In the genomic region with DNA sequence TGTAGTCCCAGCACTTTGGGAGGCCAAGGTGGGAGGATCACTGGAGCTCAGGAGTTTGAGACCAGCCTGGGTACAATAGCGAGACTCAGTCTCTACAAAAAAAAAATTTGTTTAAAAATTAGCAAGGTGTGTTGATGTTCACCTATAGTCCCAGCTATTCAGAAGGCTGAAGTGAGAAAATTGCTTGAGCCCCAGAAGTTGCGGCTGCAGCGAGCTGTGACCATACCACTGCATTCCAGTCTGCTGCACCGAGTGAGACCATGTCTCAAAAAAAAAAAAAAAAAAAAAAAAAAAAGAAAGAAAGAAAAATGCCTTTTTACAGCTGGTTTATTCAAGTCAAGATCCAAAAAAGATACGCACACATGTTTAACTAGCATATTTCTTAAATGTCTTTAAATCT, we compare ENCODE assay signal across 1 cellular context.
A peak's percentile ranks its signal among the peaks of the same experiment; 100 is the strongest.
TF ChIP-seq lines count a peak whose summit lies in the region.

No MANE protein-coding gene starts in this region.

TF ChIP-seq in K562, 482 proteins besides CTCF, POLR2A, EP300 and RAD21 (continued from another document):
- TF ChIP-seq, protein P1, sequence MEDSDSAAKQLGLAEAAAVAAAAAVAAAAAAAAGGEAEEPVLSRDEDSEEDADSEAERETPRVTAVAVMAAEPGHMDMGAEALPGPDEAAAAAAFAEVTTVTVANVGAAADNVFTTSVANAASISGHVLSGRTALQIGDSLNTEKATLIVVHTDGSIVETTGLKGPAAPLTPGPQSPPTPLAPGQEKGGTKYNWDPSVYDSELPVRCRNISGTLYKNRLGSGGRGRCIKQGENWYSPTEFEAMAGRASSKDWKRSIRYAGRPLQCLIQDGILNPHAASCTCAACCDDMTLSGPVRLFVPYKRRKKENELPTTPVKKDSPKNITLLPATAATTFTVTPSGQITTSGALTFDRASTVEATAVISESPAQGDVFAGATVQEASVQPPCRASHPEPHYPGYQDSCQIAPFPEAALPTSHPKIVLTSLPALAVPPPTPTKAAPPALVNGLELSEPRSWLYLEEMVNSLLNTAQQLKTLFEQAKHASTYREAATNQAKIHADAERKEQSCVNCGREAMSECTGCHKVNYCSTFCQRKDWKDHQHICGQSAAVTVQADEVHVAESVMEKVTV (CRISPR knock-in tag; IDR thresholded peaks at IDR 0.05) = no peak
- peak; percentile 10; the same call in 1 of the 2 replicates for TF ChIP-seq ZNF384 (IDR thresholded peaks at IDR 0.05; ENCODE audit: low read depth, low read length)
- TF ChIP-seq, protein P2, sequence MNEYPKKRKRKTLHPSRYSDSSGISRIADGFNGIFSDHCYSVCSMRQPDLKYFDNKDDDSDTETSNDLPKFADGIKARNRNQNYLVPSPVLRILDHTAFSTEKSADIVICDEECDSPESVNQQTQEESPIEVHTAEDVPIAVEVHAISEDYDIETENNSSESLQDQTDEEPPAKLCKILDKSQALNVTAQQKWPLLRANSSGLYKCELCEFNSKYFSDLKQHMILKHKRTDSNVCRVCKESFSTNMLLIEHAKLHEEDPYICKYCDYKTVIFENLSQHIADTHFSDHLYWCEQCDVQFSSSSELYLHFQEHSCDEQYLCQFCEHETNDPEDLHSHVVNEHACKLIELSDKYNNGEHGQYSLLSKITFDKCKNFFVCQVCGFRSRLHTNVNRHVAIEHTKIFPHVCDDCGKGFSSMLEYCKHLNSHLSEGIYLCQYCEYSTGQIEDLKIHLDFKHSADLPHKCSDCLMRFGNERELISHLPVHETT (CRISPR knock-in tag; conservative IDR thresholded peaks at IDR 0.05 in 1 of 2, IDR thresholded peaks at IDR 0.05 in 1 of 2) = no peak
- TF ChIP-seq, protein P3, sequence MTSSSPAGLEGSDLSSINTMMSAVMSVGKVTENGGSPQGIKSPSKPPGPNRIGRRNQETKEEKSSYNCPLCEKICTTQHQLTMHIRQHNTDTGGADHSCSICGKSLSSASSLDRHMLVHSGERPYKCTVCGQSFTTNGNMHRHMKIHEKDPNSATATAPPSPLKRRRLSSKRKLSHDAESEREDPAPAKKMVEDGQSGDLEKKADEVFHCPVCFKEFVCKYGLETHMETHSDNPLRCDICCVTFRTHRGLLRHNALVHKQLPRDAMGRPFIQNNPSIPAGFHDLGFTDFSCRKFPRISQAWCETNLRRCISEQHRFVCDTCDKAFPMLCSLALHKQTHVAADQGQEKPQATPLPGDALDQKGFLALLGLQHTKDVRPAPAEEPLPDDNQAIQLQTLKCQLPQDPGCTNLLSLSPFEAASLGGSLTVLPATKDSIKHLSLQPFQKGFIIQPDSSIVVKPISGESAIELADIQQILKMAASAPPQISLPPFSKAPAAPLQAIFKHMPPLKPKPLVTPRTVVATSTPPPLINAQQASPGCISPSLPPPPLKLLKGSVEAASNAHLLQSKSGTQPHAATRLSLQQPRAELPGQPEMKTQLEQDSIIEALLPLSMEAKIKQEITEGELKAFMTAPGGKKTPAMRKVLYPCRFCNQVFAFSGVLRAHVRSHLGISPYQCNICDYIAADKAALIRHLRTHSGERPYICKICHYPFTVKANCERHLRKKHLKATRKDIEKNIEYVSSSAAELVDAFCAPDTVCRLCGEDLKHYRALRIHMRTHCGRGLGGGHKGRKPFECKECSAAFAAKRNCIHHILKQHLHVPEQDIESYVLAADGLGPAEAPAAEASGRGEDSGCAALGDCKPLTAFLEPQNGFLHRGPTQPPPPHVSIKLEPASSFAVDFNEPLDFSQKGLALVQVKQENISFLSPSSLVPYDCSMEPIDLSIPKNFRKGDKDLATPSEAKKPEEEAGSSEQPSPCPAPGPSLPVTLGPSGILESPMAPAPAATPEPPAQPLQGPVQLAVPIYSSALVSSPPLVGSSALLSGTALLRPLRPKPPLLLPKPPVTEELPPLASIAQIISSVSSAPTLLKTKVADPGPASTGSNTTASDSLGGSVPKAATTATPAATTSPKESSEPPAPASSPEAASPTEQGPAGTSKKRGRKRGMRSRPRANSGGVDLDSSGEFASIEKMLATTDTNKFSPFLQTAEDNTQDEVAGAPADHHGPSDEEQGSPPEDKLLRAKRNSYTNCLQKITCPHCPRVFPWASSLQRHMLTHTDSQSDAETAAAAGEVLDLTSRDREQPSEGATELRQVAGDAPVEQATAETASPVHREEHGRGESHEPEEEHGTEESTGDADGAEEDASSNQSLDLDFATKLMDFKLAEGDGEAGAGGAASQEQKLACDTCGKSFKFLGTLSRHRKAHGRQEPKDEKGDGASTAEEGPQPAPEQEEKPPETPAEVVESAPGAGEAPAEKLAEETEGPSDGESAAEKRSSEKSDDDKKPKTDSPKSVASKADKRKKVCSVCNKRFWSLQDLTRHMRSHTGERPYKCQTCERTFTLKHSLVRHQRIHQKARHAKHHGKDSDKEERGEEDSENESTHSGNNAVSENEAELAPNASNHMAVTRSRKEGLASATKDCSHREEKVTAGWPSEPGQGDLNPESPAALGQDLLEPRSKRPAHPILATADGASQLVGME (CRISPR knock-in tag; IDR thresholded peaks at IDR 0.05) = no peak
- TF ChIP-seq NEUROD1 (IDR thresholded peaks at IDR 0.05; ENCODE audit: borderline replicate concordance, low read depth, low read length, partially characterized antibody) = no peak
- no peak for TF ChIP-seq NFYB (IDR thresholded peaks at IDR 0.05; ENCODE audit: extremely low read depth, insufficient read length)
- TF ChIP-seq ZNF197 (CRISPR knock-in tag; IDR thresholded peaks at IDR 0.05; ENCODE audit: low read depth) = no peak
- no peak for TF ChIP-seq FOXM1 (IDR thresholded peaks at IDR 0.05; ENCODE audit: low read depth)
- TF ChIP-seq FOXM1 (CRISPR knock-in tag; IDR thresholded peaks at IDR 0.05; ENCODE audit: low read depth) = no peak
- no peak for TF ChIP-seq ETS2 (tag; IDR thresholded peaks at IDR 0.05; ENCODE audit: borderline replicate concordance, poor library complexity, severe bottlenecking)
- no peak for TF ChIP-seq SMARCA5 (IDR thresholded peaks at IDR 0.05)
- TF ChIP-seq SRSF9 (IDR thresholded peaks at IDR 0.05; ENCODE audit: borderline replicate concordance, low read depth, low read length) = no peak
- no peak for TF ChIP-seq RFX7 (CRISPR knock-in tag; IDR thresholded peaks at IDR 0.05)
- no peak for TF ChIP-seq BCL6 (CRISPR knock-in tag; IDR thresholded peaks at IDR 0.05)
- TF ChIP-seq KDM1A (IDR thresholded peaks at IDR 0.05) = no peak
- TF ChIP-seq ZNF217 (CRISPR knock-in tag; IDR thresholded peaks at IDR 0.05) = no peak
